33 cellular contexts compared by ENCODE assay signal in genomic region chr4:111326450-111326849, GRCh38.
"Had no signal": no experiment of that assay in that cellular context is flagged by ENCODE, and none has a peak within 500 bp of the region (broad histone marks: within the 10 kb centered on the region; RNA-seq: fewer than 3 reads in every experiment).

No MANE protein-coding gene starts in this region.

- H3K27ac Mint-ChIP-seq: naive thymus-derived CD8-positive, alpha-beta T cell; natural killer cell treated with Interleukin-12 subunit alpha and Interleukin-12 subunit beta and Interleukin-15 and Interleukin-18, amount 100 ng/mL, for 72 hours; nephron progenitor cell; progenitor cell of endocrine pancreas; stimulated activated memory B cell treated with anti-CD40 and anti-IgM and Interleukin-4, amounts not matched to agents 10 μg/mL and 1 μg/mL and 100 μg/mL, for 72 hours; stimulated activated naive CD8-positive, alpha-beta T cell treated with anti-CD3 and anti-CD28 coated beads, Interleukin-15, amount 100 ng/mL, for 72 hours; type B pancreatic cell had no signal

- H3K79me2 ChIP-seq: parathyroid adenoma had no signal

- H2AFZ ChIP-seq: parathyroid adenoma had no signal

- H3K4me1 Mint-ChIP-seq: naive thymus-derived CD8-positive, alpha-beta T cell; neural crest cell; stimulated activated memory B cell treated with anti-CD40 and anti-IgM and Interleukin-4, amounts not matched to agents 10 μg/mL and 1 μg/mL and 100 μg/mL, for 72 hours; stimulated activated naive CD8-positive, alpha-beta T cell treated with anti-CD3 and anti-CD28 coated beads, Interleukin-15, amount 100 ng/mL, for 72 hours had no signal

- H3K4me1 ChIP-seq: parathyroid adenoma, psoas muscle, spleen, suprapubic skin, testis, transverse colon, upper lobe of right lung, uterus had no signal

- H3K4me3 Mint-ChIP-seq: naive thymus-derived CD8-positive, alpha-beta T cell; natural killer cell treated with Interleukin-12 subunit alpha and Interleukin-12 subunit beta and Interleukin-15 and Interleukin-18, amount 100 ng/mL, for 72 hours; nephron progenitor cell; neural crest cell; stimulated activated memory B cell treated with anti-CD40 and anti-IgM and Interleukin-4, amounts not matched to agents 10 μg/mL and 1 μg/mL and 100 μg/mL, for 72 hours; stimulated activated naive CD8-positive, alpha-beta T cell treated with anti-CD3 and anti-CD28 coated beads, Interleukin-15, amount 100 ng/mL, for 72 hours; type B pancreatic cell had no signal

- H3K27me3 Mint-ChIP-seq: natural killer cell treated with Interleukin-12 subunit alpha and Interleukin-12 subunit beta and Interleukin-15 and Interleukin-18, amount 100 ng/mL, for 72 hours; progenitor cell of endocrine pancreas; stimulated activated memory B cell treated with anti-CD40 and anti-IgM and Interleukin-4, amounts not matched to agents 10 μg/mL and 1 μg/mL and 100 μg/mL, for 72 hours; stimulated activated naive CD8-positive, alpha-beta T cell treated with anti-CD3 and anti-CD28 coated beads, Interleukin-15, amount 100 ng/mL, for 72 hours; type B pancreatic cell had no signal

- H3K4me3 ChIP-seq: ovary, psoas muscle, skin epidermis, smooth muscle cell, spleen, suprapubic skin, testis, tibial artery, transverse colon, upper lobe of right lung, uterus had no signal

- H3K36me3 ChIP-seq: neutrophil, ovary, spleen, suprapubic skin, tibial artery, transverse colon, upper lobe of right lung, uterus had no signal

- ATAC-seq: naive thymus-derived CD8-positive, alpha-beta T cell; natural killer cell treated with Interleukin-12 subunit alpha and Interleukin-12 subunit beta and Interleukin-15 and Interleukin-18, amount 100 ng/mL, for 72 hours; psoas muscle; right cardiac atrium; sciatic nerve; stimulated activated memory B cell treated with anti-CD40 and anti-IgM and Interleukin-4, amounts not matched to agents 10 μg/mL and 1 μg/mL and 100 μg/mL, for 72 hours; stimulated activated naive CD8-positive, alpha-beta T cell treated with anti-CD3 and anti-CD28 coated beads, Interleukin-15, amount 100 ng/mL, for 72 hours; stimulated activated naive CD8-positive, alpha-beta T cell treated with anti-CD3 and anti-CD28 coated beads, Interleukin-15, Interleukin-2, amounts not matched to agents 100 U/mL and 50 U/mL, for 24 hours had no signal

- DNase-seq: naive thymus-derived CD8-positive, alpha-beta T cell; nephron progenitor cell; nucleus accumbens; ovary; posterior cingulate gyrus; psoas muscle; right cardiac atrium; spleen; stimulated activated CD4-positive, alpha-beta T cell treated with anti-CD3 and anti-CD28 coated beads, Interleukin-12 subunit alpha, Interleukin-12 subunit beta, amount 100 ng/mL, for 4 hours; stimulated activated CD4-positive, alpha-beta T cell treated with anti-CD3 and anti-CD28 coated beads, Interleukin-1b, Interleukin-23, amount 100 ng/mL, for 48 hours; stimulated activated CD4-positive, alpha-beta T cell treated with anti-CD3 and anti-CD28 coated beads, Interleukin-4, amount 100 ng/mL, for 1 hour; stimulated activated CD4-positive, alpha-beta T cell treated with anti-CD3 and anti-CD28 coated beads, Interleukin-4, amount 100 ng/mL, for 4 hours; stimulated activated CD8-positive, alpha-beta memory T cell treated with anti-CD3 and anti-CD28 coated beads, Interleukin-4, amount 100 ng/mL, for 48 hours; stimulated activated naive CD4-positive, alpha-beta T cell; stimulated activated naive CD8-positive, alpha-beta T cell treated with anti-CD3 and anti-CD28 coated beads, Interleukin-15, amount 100 ng/mL, for 72 hours; stimulated activated naive CD8-positive, alpha-beta T cell treated with anti-CD3 and anti-CD28 coated beads, Interleukin-15, Interleukin-2, amounts not matched to agents 100 U/mL and 50 U/mL, for 24 hours; substantia nigra; testis; tibial artery; transverse colon; upper lobe of right lung; uterus had no signal

- H3K4me2 ChIP-seq: smooth muscle cell had no signal

- H3K9me3 ChIP-seq: neutrophil, ovary, psoas muscle, spleen, suprapubic skin, testis, tibial artery, transverse colon, upper lobe of right lung, uterus had no signal

- H3K36me3 Mint-ChIP-seq: naive thymus-derived CD8-positive, alpha-beta T cell; natural killer cell treated with Interleukin-12 subunit alpha and Interleukin-12 subunit beta and Interleukin-15 and Interleukin-18, amount 100 ng/mL, for 72 hours; stimulated activated memory B cell treated with anti-CD40 and anti-IgM and Interleukin-4, amounts not matched to agents 10 μg/mL and 1 μg/mL and 100 μg/mL, for 72 hours; type B pancreatic cell had no signal

- H3K27ac ChIP-seq: neutrophil, ovary, parathyroid adenoma, psoas muscle, skin epidermis, spleen, suprapubic skin, testis, tibial artery, transverse colon, upper lobe of right lung, uterus had no signal

- H3K27me3 ChIP-seq: neutrophil, ovary, spleen, suprapubic skin, testis, tibial artery, transverse colon, upper lobe of right lung, uterus had no signal

- H3K9me3 Mint-ChIP-seq: nephron progenitor cell; neural crest cell; stimulated activated memory B cell treated with anti-CD40 and anti-IgM and Interleukin-4, amounts not matched to agents 10 μg/mL and 1 μg/mL and 100 μg/mL, for 72 hours; type B pancreatic cell had no signal
